Comparison of ENCODE assay signal across 25 cellular contexts in the genomic region with DNA sequence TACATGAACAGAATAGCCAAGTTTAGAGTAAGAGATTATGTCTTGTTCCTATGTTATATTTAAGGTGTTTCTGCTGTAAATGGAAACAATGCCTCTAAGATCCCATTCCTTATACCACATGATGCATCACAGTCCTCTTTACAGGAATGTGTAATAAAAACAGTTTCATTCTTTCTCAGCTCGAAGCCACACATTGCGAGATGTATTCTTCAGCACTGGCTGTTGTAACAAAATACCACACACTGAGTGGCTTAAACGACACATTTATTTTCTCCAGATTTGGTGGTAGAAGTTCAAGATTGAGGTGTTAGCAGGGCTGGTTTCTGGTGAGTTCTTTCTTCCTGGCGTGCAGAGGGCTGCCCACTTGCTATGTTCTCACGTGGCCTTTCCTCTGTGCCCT.
"Had no signal": no experiment of that assay in that cellular context is flagged by ENCODE, and none has a peak within 500 bp of the region (broad histone marks: within the 10 kb centered on the region; RNA-seq: fewer than 3 reads in every experiment).

No MANE protein-coding gene starts in this region.

- H3K36me3 ChIP-seq: ascending aorta, gastrocnemius medialis, heart left ventricle, sigmoid colon had no signal

- DNase-seq: activated CD4-positive, alpha-beta memory T cell treated with anti-CD3 and anti-CD28 coated beads, Interleukin-2, amount 10 ng/mL, durations not matched to agents 7 days and 5 days; activated CD4-positive, alpha-beta T cell treated with anti-CD3 and anti-CD28 coated beads for 4 hours; activated CD8-positive, alpha-beta memory T cell treated with anti-CD3 and anti-CD28 coated beads, Interleukin-2, amount 10 ng/mL, durations not matched to agents 7 days and 5 days; activated naive CD4-positive, alpha-beta T cell treated with anti-CD3 and anti-CD28 coated beads for 36 hours; activated T-cell treated with anti-CD3 and anti-CD28 coated beads, Interleukin-2, amount 50 U/mL, for 1 hour; cortex of kidney; effector CD4-positive, alpha-beta T cell; gastrocnemius medialis; heart left ventricle; kidney; occipital lobe; posterior cingulate gyrus; sigmoid colon; stimulated activated CD4-positive, alpha-beta T cell treated with anti-CD3 and anti-CD28 coated beads, Interleukin-4, amount 100 ng/mL, for 4 hours; T-helper 2 cell; testis had no signal

- H3K27ac ChIP-seq: ascending aorta, gastrocnemius medialis, heart left ventricle, sigmoid colon, testis had no signal

- H3K27ac Mint-ChIP-seq: activated CD4-positive, alpha-beta memory T cell treated with anti-CD3 and anti-CD28 coated beads, Interleukin-2, amount 10 ng/mL, durations not matched to agents 7 days and 5 days; activated CD8-positive, alpha-beta memory T cell treated with anti-CD3 and anti-CD28 coated beads, Interleukin-2, amount 10 ng/mL, durations not matched to agents 7 days and 5 days; activated naive CD4-positive, alpha-beta T cell treated with anti-CD3 and anti-CD28 coated beads for 36 hours; activated T-helper 2 cell treated with anti-CD3 and anti-CD28 coated beads, Interferon-gamma antibody, Interleukin-2, Interleukin-4, amounts not matched to agents 10 μg/mL and 5 μg/mL and 100 μg/mL, durations not matched to agents 14 hours and 24 hours and 36 hours; mesothelial cell of epicardium; stimulated activated memory B cell treated with anti-CD40 and anti-IgM and Interleukin-4, amounts not matched to agents 10 μg/mL and 1 μg/mL and 100 μg/mL, for 72 hours; type B pancreatic cell; WTC11 had no signal

- H3K4me3 Mint-ChIP-seq: activated CD4-positive, alpha-beta memory T cell treated with anti-CD3 and anti-CD28 coated beads, Interleukin-2, amount 10 ng/mL, durations not matched to agents 7 days and 5 days; activated CD8-positive, alpha-beta memory T cell treated with anti-CD3 and anti-CD28 coated beads, Interleukin-2, amount 10 ng/mL, durations not matched to agents 7 days and 5 days; activated naive CD4-positive, alpha-beta T cell treated with anti-CD3 and anti-CD28 coated beads for 36 hours; mesothelial cell of epicardium; stimulated activated memory B cell treated with anti-CD40 and anti-IgM and Interleukin-4, amounts not matched to agents 10 μg/mL and 1 μg/mL and 100 μg/mL, for 72 hours; type B pancreatic cell; WTC11 had no signal

- H3K27me3 Mint-ChIP-seq: activated CD4-positive, alpha-beta memory T cell treated with anti-CD3 and anti-CD28 coated beads, Interleukin-2, amount 10 ng/mL, durations not matched to agents 7 days and 5 days; activated CD8-positive, alpha-beta memory T cell treated with anti-CD3 and anti-CD28 coated beads, Interleukin-2, amount 10 ng/mL, durations not matched to agents 7 days and 5 days; stimulated activated memory B cell treated with anti-CD40 and anti-IgM and Interleukin-4, amounts not matched to agents 10 μg/mL and 1 μg/mL and 100 μg/mL, for 72 hours had no signal

- H3K4me3 ChIP-seq: ascending aorta, gastrocnemius medialis, heart left ventricle, lung, sigmoid colon, testis had no signal

- H3K27me3 ChIP-seq: ascending aorta, gastrocnemius medialis, heart left ventricle, sigmoid colon, testis had no signal

- H3K4me1 ChIP-seq: ascending aorta, gastrocnemius medialis, heart left ventricle, sigmoid colon, testis had no signal

- H3K9me3 Mint-ChIP-seq: activated CD4-positive, alpha-beta memory T cell treated with anti-CD3 and anti-CD28 coated beads, Interleukin-2, amount 10 ng/mL, durations not matched to agents 7 days and 5 days; activated T-helper 2 cell treated with anti-CD3 and anti-CD28 coated beads, Interferon-gamma antibody, Interleukin-2, Interleukin-4, amounts not matched to agents 10 μg/mL and 5 μg/mL and 100 μg/mL, durations not matched to agents 14 hours and 24 hours and 36 hours; mesothelial cell of epicardium; type B pancreatic cell had no signal

- ATAC-seq: activated CD8-positive, alpha-beta memory T cell treated with anti-CD3 and anti-CD28 coated beads, Interleukin-2, amount 10 ng/mL, durations not matched to agents 7 days and 5 days; esophagus mucosa; gastrocnemius medialis; heart left ventricle; left lobe of liver; stimulated activated memory B cell treated with anti-CD40 and anti-IgM and Interleukin-4, amounts not matched to agents 10 μg/mL and 1 μg/mL and 100 μg/mL, for 72 hours; WTC11 had no signal

- H3K4me1 Mint-ChIP-seq: activated CD4-positive, alpha-beta memory T cell treated with anti-CD3 and anti-CD28 coated beads, Interleukin-2, amount 10 ng/mL, durations not matched to agents 7 days and 5 days; activated CD8-positive, alpha-beta memory T cell treated with anti-CD3 and anti-CD28 coated beads, Interleukin-2, amount 10 ng/mL, durations not matched to agents 7 days and 5 days; mesothelial cell of epicardium; stimulated activated memory B cell treated with anti-CD40 and anti-IgM and Interleukin-4, amounts not matched to agents 10 μg/mL and 1 μg/mL and 100 μg/mL, for 72 hours; WTC11 had no signal

- H3K9me3 ChIP-seq: ascending aorta, gastrocnemius medialis, sigmoid colon, testis had no signal

- H3K36me3 Mint-ChIP-seq: activated CD8-positive, alpha-beta memory T cell treated with anti-CD3 and anti-CD28 coated beads, Interleukin-2, amount 10 ng/mL, durations not matched to agents 7 days and 5 days; mesothelial cell of epicardium; stimulated activated memory B cell treated with anti-CD40 and anti-IgM and Interleukin-4, amounts not matched to agents 10 μg/mL and 1 μg/mL and 100 μg/mL, for 72 hours; type B pancreatic cell had no signal
